ENCODE assay signal across 8 cellular contexts in the genomic region with DNA sequence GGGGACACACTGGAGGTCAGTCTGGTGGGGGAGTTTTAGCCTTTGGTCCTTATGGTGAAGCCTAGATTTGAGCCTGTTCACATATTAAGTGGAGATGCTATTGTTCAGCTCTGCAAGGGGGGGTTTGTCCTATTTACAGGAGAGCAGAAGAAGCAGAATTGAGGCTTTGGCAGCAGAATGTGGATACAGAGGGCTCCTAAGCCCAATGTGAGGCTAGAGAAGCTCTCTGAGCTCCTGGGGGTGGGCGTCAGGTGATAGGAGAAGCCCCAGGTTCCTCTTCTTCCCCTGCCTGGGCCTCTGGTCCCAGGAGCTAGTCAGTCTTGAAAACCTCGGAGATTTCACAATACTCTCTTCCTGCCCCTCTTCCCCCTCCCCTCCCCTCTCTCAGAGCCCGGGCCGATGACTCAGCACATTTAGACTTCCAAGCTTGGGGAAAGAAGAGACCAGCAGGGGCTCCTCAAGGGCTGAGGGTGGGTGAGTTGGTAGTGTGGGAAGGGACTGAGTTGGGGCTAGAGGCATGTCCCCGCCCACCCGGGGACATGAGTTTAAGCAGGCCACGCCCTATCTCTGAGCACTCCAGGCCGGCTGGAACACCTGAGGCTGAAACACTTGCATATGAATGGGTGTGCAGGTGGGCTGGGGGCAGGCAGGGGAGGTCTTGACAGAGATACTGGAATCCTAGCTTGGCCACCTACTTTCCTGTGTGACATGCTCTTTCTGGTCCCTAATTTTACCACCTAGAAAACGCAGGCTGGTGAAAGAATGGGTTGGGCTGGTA. TPM values are rescaled to one million over a fixed set of nuclear protein-coding genes. Genes with fewer than 3 reads are reported as not detected.
DNase-seq lines count a peak whose midpoint lies in the region; ATAC-seq, FAIRE-seq and TF ChIP-seq lines count a peak whose summit lies in the region.

No MANE protein-coding gene starts in this region.

- no peaks in the 10 kb centered on the region for H3K9me3 Mint-ChIP-seq in naive thymus-derived CD4-positive, alpha-beta T cell

- no peaks in the 10 kb centered on the region for H4K20me1 ChIP-seq in OCI-LY7 (ENCODE audit: insufficient read depth, low read length)

- H3K9me3 ChIP-seq in OCI-LY7 (ENCODE audit: low read length): no peaks in the 10 kb centered on the region
- H3K9me3 ChIP-seq in naive thymus-derived CD4-positive, alpha-beta T cell (ENCODE audit: control insufficient read depth in 2 of 3, low read length in 3 of 3): no peaks in the 10 kb centered on the region

- no peak for FAIRE-seq in H54 (lab: Jason Lieb, UNC)

- H3K36me3 ChIP-seq in OCI-LY7 (ENCODE audit: insufficient read depth, low read length): peaks cover 29% of the 10 kb centered on the region
- peaks cover 0 to 28% (median 9%) of the 10 kb centered on the region in 3 experiments for H3K36me3 ChIP-seq in naive thymus-derived CD4-positive, alpha-beta T cell (ENCODE audit: control insufficient read depth in 2 of 3, insufficient read depth in 3 of 3, low read length in 3 of 3)

- no peaks in the 10 kb centered on the region for H3K27me3 Mint-ChIP-seq in naive thymus-derived CD4-positive, alpha-beta T cell

- peak overlapping the region in 7 of 10 donors; percentile 10 to 86 (median 27) for H3K4me3 Mint-ChIP-seq in naive thymus-derived CD4-positive, alpha-beta T cell

- no peak for TF ChIP-seq CTCF in OCI-LY7 (conservative IDR thresholded peaks at IDR 0.05; ENCODE audit: low read length)
- TF ChIP-seq CTCF in fibroblast of pulmonary artery (IDR thresholded peaks at IDR 0.05; ENCODE audit: low read length, missing control alignments): no peak

- H3K27ac ChIP-seq in OCI-LY7 (ENCODE audit: low read depth, low read length, poor library complexity, severe bottlenecking): peak overlapping the region; percentile 64
- H3K27ac ChIP-seq in naive thymus-derived CD4-positive, alpha-beta T cell (ENCODE audit: low read depth, low read length): no peak overlapping the region

- POLR2A ChIA-PET in OCI-LY7 (lab: Charles Lee): interaction anchor here (0.6 kb wide), 1 partner anchor 13 kb away, joined by 5 read pairs; no protein-coding TSS in a partner anchor
- POLR2A ChIA-PET in naive thymus-derived CD4-positive, alpha-beta T cell (lab: Charles Lee): interaction anchor here (0.5 to 1.0 kb wide), 4 partner anchors 81 to 145 kb away, joined by 3 to 4 read pairs (median 3); no protein-coding TSS in a partner anchor

- peak; percentile 90 for DNase-seq in ACHN
- peak; percentile 32 for DNase-seq in H54 (ENCODE audit: insufficient read length, low spot score)
- peak; percentile 68 for DNase-seq in OCI-LY7 (ENCODE audit: low spot score)
- DNase-seq in activated T-cell treated with anti-CD3 and anti-CD28 coated beads, Interleukin-2, amount 50 U/mL, for 48 hours: peak; percentile 57 to 65
- peak; percentile 94 for DNase-seq in fibroblast of pulmonary artery (ENCODE audit: low read depth)
- peak in 6 of 9 donors; percentile 4 to 36 (median 12) for DNase-seq in naive thymus-derived CD4-positive, alpha-beta T cell
- DNase-seq in stromal cell of bone marrow (ENCODE audit: low read depth): peak; percentile 86

- H3K4me2 ChIP-seq in OCI-LY7 (ENCODE audit: low read length): peak overlapping the region; percentile 68

- H3K36me3 Mint-ChIP-seq in naive thymus-derived CD4-positive, alpha-beta T cell: peaks cover 0 to 11% (median 5%) of the 10 kb centered on the region in 5 donors

- H3K79me2 ChIP-seq in OCI-LY7 (ENCODE audit: insufficient read depth, low read depth, low read length): peaks cover 13% of the 10 kb centered on the region; the same call in 1 of the 2 replicates

- H3K4me3 ChIP-seq in OCI-LY7 (ENCODE audit: low read depth, low read length, poor library complexity, severe bottlenecking): peak overlapping the region; percentile 59
- H3K4me3 ChIP-seq in fibroblast of pulmonary artery (replicated peaks; ENCODE audit: low read depth, low read length): peak overlapping the region; percentile 68
- no peak overlapping the region for H3K4me3 ChIP-seq in naive thymus-derived CD4-positive, alpha-beta T cell (ENCODE audit: low read length)

- H3K9me2 ChIP-seq in OCI-LY7 (ENCODE audit: insufficient read depth, low read length): no peaks in the 10 kb centered on the region

- CTCF ChIA-PET in OCI-LY7 (lab: Charles Lee; ENCODE audit: unreplicated experiment): no interaction called here
- CTCF ChIA-PET in naive thymus-derived CD4-positive, alpha-beta T cell (lab: Charles Lee): no interaction called here

- intact Hi-C loops in OCI-LY7 (cut with micrococcal nuclease; ENCODE audit: unreplicated experiment): loop anchor here (5.0 kb wide), 1 partner anchor 142 kb away; a partner anchor contains a TSS
- intact Hi-C loops in naive thymus-derived CD4-positive, alpha-beta T cell (cut with micrococcal nuclease): loop anchor here in 1 of 2 donors (5.0 kb wide), 1 partner anchor 63 kb away; no protein-coding TSS in a partner anchor

- BruUV-seq in OCI-LY7 (replicated peaks; lab: Mats Ljungman, UMichigan): no TSS peak

- TF ChIP-seq POLR2A in H54 (IDR thresholded peaks at IDR 0.05; ENCODE audit: low read depth, low read length): no peak

- H2AFZ ChIP-seq in OCI-LY7 (ENCODE audit: low read length): peak overlapping the region; percentile 11; the same call in 1 of the 2 replicates

- H3K27me3 ChIP-seq in naive thymus-derived CD4-positive, alpha-beta T cell (ENCODE audit: control insufficient read depth in 2 of 2, insufficient read depth in 2 of 2, low read length in 2 of 2): no peaks in the 10 kb centered on the region

- ATAC-seq in naive thymus-derived CD4-positive, alpha-beta T cell: no peak
- no peak for ATAC-seq in GM19351 (IDR thresholded peaks at IDR 0.05; ENCODE audit: unreplicated experiment)

- in situ Hi-C loops in ACHN (cut with HindIII; ENCODE audit: low pct_ligation_motif_present, low pct_unique_long_range_greater_than_20kb, low sequenced_read_pairs): no loop called here

- H3K27ac Mint-ChIP-seq in naive thymus-derived CD4-positive, alpha-beta T cell: peak overlapping the region in 6 of 9 donors; percentile 15 to 80 (median 73)

- H3K4me1 ChIP-seq in OCI-LY7 (ENCODE audit: insufficient read depth, low read length, poor library complexity, severe bottlenecking): peaks cover 45% of the 10 kb centered on the region
- peaks cover 5 to 21% of the 10 kb centered on the region in 2 donors for H3K4me1 ChIP-seq in naive thymus-derived CD4-positive, alpha-beta T cell (ENCODE audit: control insufficient read depth in 2 of 2, insufficient read depth in 2 of 2, low read length in 2 of 2)

- peaks cover 18 to 40% (median 31%) of the 10 kb centered on the region in 7 donors for H3K4me1 Mint-ChIP-seq in naive thymus-derived CD4-positive, alpha-beta T cell

RNA-seq across cellular contexts. Expression of a gene that starts 3.4 kb away (rescaled TPM):
- 7.6 and 10.2 TPM in 2 replicates for total RNA-seq in OCI-LY7 (2014; rRNA removed; shearing (Covaris generic))
- total RNA-seq in OCI-LY7 (2022): 19.0 and 19.8 TPM in 2 replicates
- total RNA-seq in naive thymus-derived CD4-positive, alpha-beta T cell: 10 to 100 TPM; 26.2 to 54.2 (median 30.5) TPM
- polyA plus RNA-seq in naive thymus-derived CD4-positive, alpha-beta T cell: 1 to 10 TPM; 2.2 to 4.3 TPM

RNA-seq across cellular contexts. Expression of a gene that starts 19.0 kb away (rescaled TPM):
- total RNA-seq in OCI-LY7 (2014; rRNA removed; shearing (Covaris generic)): 0.95 and 1.4 TPM in 2 replicates
- total RNA-seq in OCI-LY7 (2022): 3.6 and 4.1 TPM in 2 replicates
- 10 to 100 TPM in 4 of 5 experiments, 1 to 10 TPM in 1; 7.6 to 15.1 (median 11.3) TPM for total RNA-seq in naive thymus-derived CD4-positive, alpha-beta T cell
- polyA plus RNA-seq in naive thymus-derived CD4-positive, alpha-beta T cell: 1 to 10 TPM; 1.3 to 1.6 TPM

RNA-seq across cellular contexts. Expression of a gene that starts 34.0 kb away (rescaled TPM):
- 2.3 and 8.1 TPM in 2 replicates for total RNA-seq in OCI-LY7 (2014; rRNA removed; shearing (Covaris generic))
- 17.5 and 20.3 TPM in 2 replicates for total RNA-seq in OCI-LY7 (2022)
- total RNA-seq in naive thymus-derived CD4-positive, alpha-beta T cell: 10 to 100 TPM; 15.9 to 28.3 (median 20.4) TPM
- polyA plus RNA-seq in naive thymus-derived CD4-positive, alpha-beta T cell: 10 to 100 TPM; 46.1 to 56.4 TPM

RNA-seq across cellular contexts. Expression of a gene that starts 37.7 kb away (rescaled TPM):
- 27.5 and 42.7 TPM in 2 replicates for total RNA-seq in OCI-LY7 (2014; rRNA removed; shearing (Covaris generic))
- total RNA-seq in OCI-LY7 (2022): 95.9 and 98.3 TPM in 2 replicates
- 100 to 1,000 TPM; 103 to 108 (median 105) TPM for total RNA-seq in naive thymus-derived CD4-positive, alpha-beta T cell
- polyA plus RNA-seq in naive thymus-derived CD4-positive, alpha-beta T cell: 10 to 100 TPM; 13.6 to 24.9 TPM

RNA-seq across cellular contexts. Expression of a gene that starts 39.9 kb away (rescaled TPM):
- total RNA-seq in OCI-LY7 (2014; rRNA removed; shearing (Covaris generic)): 32.4 and 37.6 TPM in 2 replicates
- 46.2 and 48.7 TPM in 2 replicates for total RNA-seq in OCI-LY7 (2022)
- total RNA-seq in naive thymus-derived CD4-positive, alpha-beta T cell: 100 to 1,000 TPM in 2 of 5 experiments, 10 to 100 TPM in 3; 51.4 to 115 (median 80.0) TPM
- polyA plus RNA-seq in naive thymus-derived CD4-positive, alpha-beta T cell: 10 to 100 TPM; 38.3 to 54.2 TPM

Comparison
In these comparisons a context has a peak if more than half of its experiments do, and no peak if none do; other contexts are left out.
1. DNase-seq: peak in every context shown above with its lines; median percentile 94 in fibroblast of pulmonary artery; 90 in ACHN; 86 in stromal cell of bone marrow; 68 in OCI-LY7; 61 in activated T-cell treated with anti-CD3 and anti-CD28 coated beads, Interleukin-2, amount 50 U/mL, for 48 hours; 32 in H54; 12 in naive thymus-derived CD4-positive, alpha-beta T cell.